22 cellular contexts compared by ENCODE assay signal in genomic region chr2:31945572-31945935, GRCh38.
A peak's percentile ranks its signal among the peaks of the same experiment; 100 is the strongest.
DNase-seq lines count a peak whose midpoint lies in the region; ATAC-seq, FAIRE-seq and TF ChIP-seq lines count a peak whose summit lies in the region.
"Had no signal": no experiment of that assay in that cellular context is flagged by ENCODE, and none has a peak within 500 bp of the region (broad histone marks: within the 10 kb centered on the region; RNA-seq: fewer than 3 reads in every experiment).

No MANE protein-coding gene starts in this region.

- H3K4me3 ChIP-seq in skeletal muscle satellite cell (ENCODE audit: low read length), result no peak overlapping the region
- no peak overlapping the region for H3K4me3 ChIP-seq in endodermal cell (ENCODE audit: low read length)
- H3K4me3 ChIP-seq: A549, prostate gland, transverse colon had no signal

- no peak overlapping the region for H3K27ac ChIP-seq in endodermal cell (ENCODE audit: low read depth, low read length)
- H3K27ac ChIP-seq: A549, prostate gland, transverse colon, WERI-Rb-1 had no signal

- TF ChIP-seq CTCF in natural killer cell (IDR thresholded peaks at IDR 0.05) (no peak), endodermal cell (conservative IDR thresholded peaks at IDR 0.05) (no peak), D721Med (IDR thresholded peaks at IDR 0.05; ENCODE audit: insufficient read depth, missing control alignments) (no peak)

- H3K36me3 Mint-ChIP-seq in activated CD4-positive, alpha-beta memory T cell treated with anti-CD3 and anti-CD28 coated beads for 36 hours, result peaks cover 7% of the 10 kb centered on the region
- H3K36me3 Mint-ChIP-seq in activated CD4-positive, alpha-beta memory T cell treated with anti-CD3 and anti-CD28 coated beads, Interleukin-2, amount 10 ng/mL, durations not matched to agents 7 days and 5 days (ENCODE audit: low read depth), result peaks cover 29% of the 10 kb centered on the region
- no peaks in the 10 kb centered on the region for H3K36me3 Mint-ChIP-seq in natural killer cell
- peaks cover 11% of the 10 kb centered on the region for H3K36me3 Mint-ChIP-seq in endodermal cell (ENCODE audit: low read depth)
- H3K36me3 Mint-ChIP-seq: natural killer cell treated with Interleukin-12 subunit alpha and Interleukin-12 subunit beta and Interleukin-15 and Interleukin-18, amount 100 ng/mL, for 72 hours had no signal

- POLR2A ChIA-PET in activated CD4-positive, alpha-beta memory T cell treated with anti-CD3 and anti-CD28 coated beads for 36 hours (lab: Charles Lee), result no interaction called here
- POLR2A ChIA-PET in activated CD4-positive, alpha-beta memory T cell treated with anti-CD3 and anti-CD28 coated beads, Interleukin-2, amount 10 ng/mL, durations not matched to agents 7 days and 5 days (lab: Charles Lee), result no interaction called here

- ATAC-seq in natural killer cell, result no peak
- ATAC-seq: A549; HepG2; natural killer cell treated with Interleukin-12 subunit alpha and Interleukin-12 subunit beta and Interleukin-15 and Interleukin-18, amount 100 ng/mL, for 72 hours had no signal

- no peak overlapping the region for H3K4me3 Mint-ChIP-seq in activated CD4-positive, alpha-beta memory T cell treated with anti-CD3 and anti-CD28 coated beads for 36 hours
- no peak overlapping the region for H3K4me3 Mint-ChIP-seq in activated CD4-positive, alpha-beta memory T cell treated with anti-CD3 and anti-CD28 coated beads, Interleukin-2, amount 10 ng/mL, durations not matched to agents 7 days and 5 days
- no peak overlapping the region for H3K4me3 Mint-ChIP-seq in natural killer cell
- H3K4me3 Mint-ChIP-seq in endodermal cell, result no peak overlapping the region
- H3K4me3 Mint-ChIP-seq: CD4-positive, alpha-beta T cell; natural killer cell treated with Interleukin-12 subunit alpha and Interleukin-12 subunit beta and Interleukin-15 and Interleukin-18, amount 100 ng/mL, for 72 hours had no signal

- no peaks in the 10 kb centered on the region for H3K9me3 Mint-ChIP-seq in activated CD4-positive, alpha-beta memory T cell treated with anti-CD3 and anti-CD28 coated beads for 36 hours
- H3K9me3 Mint-ChIP-seq in activated CD4-positive, alpha-beta memory T cell treated with anti-CD3 and anti-CD28 coated beads, Interleukin-2, amount 10 ng/mL, durations not matched to agents 7 days and 5 days, result no peaks in the 10 kb centered on the region
- H3K9me3 Mint-ChIP-seq in natural killer cell, result no peaks in the 10 kb centered on the region
- H3K9me3 Mint-ChIP-seq in endodermal cell, result no peaks in the 10 kb centered on the region
- H3K9me3 Mint-ChIP-seq: CD4-positive, alpha-beta T cell; natural killer cell treated with Interleukin-12 subunit alpha and Interleukin-12 subunit beta and Interleukin-15 and Interleukin-18, amount 100 ng/mL, for 72 hours had no signal

- intact Hi-C loops in activated CD4-positive, alpha-beta memory T cell treated with anti-CD3 and anti-CD28 coated beads for 36 hours (cut with micrococcal nuclease), result loop anchor here (2.0 kb wide), 1 partner anchor 17 kb away; no protein-coding TSS in a partner anchor
- intact Hi-C loops in natural killer cell (cut with micrococcal nuclease), result no loop called here

- CTCF ChIA-PET in activated CD4-positive, alpha-beta memory T cell treated with anti-CD3 and anti-CD28 coated beads for 36 hours (lab: Charles Lee), result no interaction called here
- CTCF ChIA-PET in activated CD4-positive, alpha-beta memory T cell treated with anti-CD3 and anti-CD28 coated beads, Interleukin-2, amount 10 ng/mL, durations not matched to agents 7 days and 5 days (lab: Charles Lee), result no interaction called here

- H3K9ac ChIP-seq in skeletal muscle satellite cell (ENCODE audit: low read depth, low read length) (no peak overlapping the region), endodermal cell (ENCODE audit: extremely low read depth, low read length, poor library complexity, severe bottlenecking) (no peak overlapping the region)

- TF ChIP-seq POLR2A in erythroblast (IDR thresholded peaks at IDR 0.05; ENCODE audit: low read length), result no peak

- H3K27ac Mint-ChIP-seq in activated CD4-positive, alpha-beta memory T cell treated with anti-CD3 and anti-CD28 coated beads for 36 hours, result peak overlapping the region; percentile 49
- no peak overlapping the region for H3K27ac Mint-ChIP-seq in activated CD4-positive, alpha-beta memory T cell treated with anti-CD3 and anti-CD28 coated beads, Interleukin-2, amount 10 ng/mL, durations not matched to agents 7 days and 5 days
- peak overlapping the region in 1 of 2 donors; percentile 27 for H3K27ac Mint-ChIP-seq in natural killer cell
- no peak overlapping the region for H3K27ac Mint-ChIP-seq in endodermal cell
- H3K27ac Mint-ChIP-seq: natural killer cell treated with Interleukin-12 subunit alpha and Interleukin-12 subunit beta and Interleukin-15 and Interleukin-18, amount 100 ng/mL, for 72 hours had no signal

- FAIRE-seq in D721Med (lab: Jason Lieb, UNC), result no peak
- FAIRE-seq: HepG2 had no signal

- H3K36me3 ChIP-seq in skeletal muscle satellite cell (ENCODE audit: insufficient read depth, low read length) (peaks cover 4% of the 10 kb centered on the region), endodermal cell (ENCODE audit: control insufficient read depth, insufficient read depth, low read length) (peaks cover 16% of the 10 kb centered on the region)
- H3K36me3 ChIP-seq: prostate gland had no signal

- H3K4me2 ChIP-seq in skeletal muscle satellite cell (ENCODE audit: low read length), result peak overlapping the region; percentile 9
- H3K4me2 ChIP-seq: A549 had no signal

- H3K9me3 ChIP-seq in skeletal muscle satellite cell (replicated peaks; ENCODE audit: low read length) (no peaks in the 10 kb centered on the region), endodermal cell (ENCODE audit: control insufficient read depth, low read length) (no peaks in the 10 kb centered on the region)
- H3K9me3 ChIP-seq: A549, prostate gland, transverse colon had no signal

- DNase-seq in activated CD4-positive, alpha-beta memory T cell treated with anti-CD3 and anti-CD28 coated beads for 36 hours, result no peak
- DNase-seq in activated CD4-positive, alpha-beta memory T cell treated with anti-CD3 and anti-CD28 coated beads, Interleukin-2, amount 10 ng/mL, durations not matched to agents 7 days and 5 days, result no peak
- peak; percentile 92 for DNase-seq in NCI-H226
- peak; percentile 56 to 73 for DNase-seq in erythroblast (lab: John Stamatoyannopoulos, UW)
- DNase-seq in natural killer cell, result no peak
- DNase-seq in endodermal cell, result no peak
- no peak for DNase-seq in D721Med (ENCODE audit: insufficient read length, low spot score)
- DNase-seq: CD4-positive, alpha-beta T cell; cerebellar nuclear complex; effector CD8-positive, alpha-beta T cell; GOT3; islet precursor cell; NCI-H1930; NCI-H510A; SW 1271; transverse colon; WERI-Rb-1 had no signal

- H3K27me3 ChIP-seq in skeletal muscle satellite cell (ENCODE audit: control insufficient read depth, insufficient read depth, low read length) (no peaks in the 10 kb centered on the region), endodermal cell (ENCODE audit: control insufficient read depth, insufficient read depth, low read length, poor library complexity, severe bottlenecking) (no peaks in the 10 kb centered on the region)
- H3K27me3 ChIP-seq: transverse colon had no signal

- H3K4me1 ChIP-seq in skeletal muscle satellite cell (ENCODE audit: control insufficient read depth, insufficient read depth, low read length) (peaks cover 12% of the 10 kb centered on the region), endodermal cell (ENCODE audit: control insufficient read depth, insufficient read depth, low read length) (peaks cover 6% of the 10 kb centered on the region)
- H3K4me1 ChIP-seq: prostate gland, transverse colon had no signal

- peaks cover 58% of the 10 kb centered on the region for H3K4me1 Mint-ChIP-seq in activated CD4-positive, alpha-beta memory T cell treated with anti-CD3 and anti-CD28 coated beads for 36 hours (ENCODE audit: low read depth)
- H3K4me1 Mint-ChIP-seq in activated CD4-positive, alpha-beta memory T cell treated with anti-CD3 and anti-CD28 coated beads, Interleukin-2, amount 10 ng/mL, durations not matched to agents 7 days and 5 days, result peaks cover 32% of the 10 kb centered on the region
- H3K4me1 Mint-ChIP-seq in natural killer cell, result peaks cover 44 to 55% of the 10 kb centered on the region in 2 donors
- H3K4me1 Mint-ChIP-seq in endodermal cell, result peaks cover 41% of the 10 kb centered on the region

- WGBS in endodermal cell (ENCODE audit: insufficient coverage in 1 of 2, insufficient read length in 1 of 2), 2 experiments, result 77% methylated on average over 1 of the region's 1 CpG; no CpG with 5 or more reads in 1 of the 2 experiments

- no peaks in the 10 kb centered on the region for H3K27me3 Mint-ChIP-seq in activated CD4-positive, alpha-beta memory T cell treated with anti-CD3 and anti-CD28 coated beads for 36 hours
- no peaks in the 10 kb centered on the region for H3K27me3 Mint-ChIP-seq in activated CD4-positive, alpha-beta memory T cell treated with anti-CD3 and anti-CD28 coated beads, Interleukin-2, amount 10 ng/mL, durations not matched to agents 7 days and 5 days
- H3K27me3 Mint-ChIP-seq in natural killer cell (ENCODE audit: low read depth in 2 of 2) (no peaks in the 10 kb centered on the region), endodermal cell (ENCODE audit: insufficient read depth) (no peaks in the 10 kb centered on the region)
- H3K27me3 Mint-ChIP-seq: CD4-positive, alpha-beta T cell; natural killer cell treated with Interleukin-12 subunit alpha and Interleukin-12 subunit beta and Interleukin-15 and Interleukin-18, amount 100 ng/mL, for 72 hours had no signal

Comparison
In these comparisons a context has a peak if more than half of its experiments do, and no peak if none do; other contexts are left out.
1. DNase-seq: peak in NCI-H226 (single experiment) and erythroblast (2 of 2); none in activated CD4-positive, alpha-beta memory T cell treated with anti-CD3 and anti-CD28 coated beads for 36 hours (single experiment), activated CD4-positive, alpha-beta memory T cell treated with anti-CD3 and anti-CD28 coated beads, Interleukin-2, amount 10 ng/mL, durations not matched to agents 7 days and 5 days (single experiment), natural killer cell (single experiment), endodermal cell (single experiment) and D721Med (single experiment).